In genomic region chr2:222860740-222861410, GRCh38 we compare ENCODE assay signal across 8 cellular contexts. TPM values are rescaled to one million over a fixed set of nuclear protein-coding genes. Genes with fewer than 3 reads are reported as not detected.
A peak's percentile ranks its signal among the peaks of the same experiment; 100 is the strongest.
DNase-seq lines count a peak whose midpoint lies in the region; ATAC-seq and TF ChIP-seq lines count a peak whose summit lies in the region.

Gene ACSL3, plus strand, starts transcription at chr2:222861036. Its CDS starts 47,737 bp downstream, at chr2:222908773.

- POLR2A ChIA-PET in IMR-90 (lab: Charles Lee; ENCODE audit: unreplicated experiment): interaction anchor here (0.6 kb wide), 5 partner anchors 9 to 149 kb away, joined by 3 to 8 read pairs (median 3); no protein-coding TSS in a partner anchor

- peak within 1 kb of the TSS; percentile 75 for H3K4me2 ChIP-seq in IMR-90 (ENCODE audit: low read depth, low read length)

- peak within 1 kb of the TSS; percentile 75 for H3K4ac ChIP-seq in IMR-90 (ENCODE audit: low read depth, low read length)

- H3K4me1 ChIP-seq in IMR-90 (ENCODE audit: control insufficient read depth, insufficient read depth, low read length) (peaks cover 10% of the 10 kb centered on the region), mucosa of descending colon (ENCODE audit: low read depth) (peaks cover 21% of the 10 kb centered on the region)

- H3K27me3 ChIP-seq in IMR-90 (ENCODE audit: control insufficient read depth, insufficient read depth, low read length): no peaks in the 10 kb centered on the region

- 0% methylated on average over 65 of the region's 99 CpGs; no CpG with 5 or more reads in 1 of the 2 experiments for WGBS in IMR-90 (ENCODE audit: extremely low coverage in 2 of 2, insufficient read length in 1 of 2), 2 experiments

- peak within 1 kb of the TSS; percentile 76 for H3K18ac ChIP-seq in IMR-90 (ENCODE audit: low read depth, low read length)

- TF ChIP-seq CTCF in IMR-90 (conservative IDR thresholded peaks at IDR 0.05; ENCODE audit: low read depth, low read length): 0 out of 2 replicates have a peak, but pooled peaks have one; percentile 7
- TF ChIP-seq CTCF in epithelial cell of esophagus (IDR thresholded peaks at IDR 0.05; ENCODE audit: insufficient read depth, low read depth, low read length, missing control alignments): no peak
- TF ChIP-seq CTCF in mucosa of descending colon (IDR thresholded peaks at IDR 0.05): no peak

- H3K4me3 ChIP-seq in IMR-90 (ENCODE audit: insufficient read depth, low read depth, low read length) (peak within 1 kb of the TSS; percentile 98), epithelial cell of esophagus (ENCODE audit: low read length) (peak within 1 kb of the TSS; percentile 92), mucosa of descending colon (peak within 1 kb of the TSS; percentile 94)

- H3K79me1 ChIP-seq in IMR-90 (ENCODE audit: low read depth in 1 of 2, low read length in 2 of 2): peaks cover 0 to 40% of the 10 kb centered on the region in 2 experiments; a peak in 2 of 4 replicates

- H2AFZ ChIP-seq in IMR-90 (replicated peaks; ENCODE audit: low read length, poor library complexity): peak within 1 kb of the TSS; percentile 95

- peak within 1 kb of the TSS; percentile 89 for H3K23ac ChIP-seq in IMR-90 (ENCODE audit: low read depth, low read length)

- H4K5ac ChIP-seq in IMR-90 (ENCODE audit: low read depth, low read length): 0 out of 2 replicates have a peak within 1 kb of the TSS, but pooled peaks have one; percentile 1

- H3K9me1 ChIP-seq in IMR-90 (ENCODE audit: insufficient read depth, low read length): peaks cover 8% of the 10 kb centered on the region

- no TSS peak for BruUV-seq in IMR-90 (replicated peaks; lab: Mats Ljungman, UMichigan)

- H2BK15ac ChIP-seq in IMR-90 (ENCODE audit: low read depth, low read length): peak within 1 kb of the TSS; percentile 83; the same call in 2 of the 3 replicates

- no peak; the same call in 1 of the 2 replicates for TF ChIP-seq RAD21 in IMR-90 (IDR thresholded peaks at IDR 0.05; ENCODE audit: low read length)

- DNase-seq in DMS 273 (lab: John Stamatoyannopoulos, UW; ENCODE audit: unreplicated experiment) (peak; percentile 98), IMR-90 (peak; percentile 89), OCI-M2 (lab: John Stamatoyannopoulos, UW; ENCODE audit: unreplicated experiment) (peak; percentile 54), activated T-cell treated with anti-CD3 and anti-CD28 coated beads for 4 hours (peak; percentile 83), epithelial cell of esophagus (ENCODE audit: low read depth) (peak; percentile 96), mucosa of descending colon (peak; percentile 97 to 98 (median 98))
- DNase-seq in stimulated activated CD8-positive, alpha-beta memory T cell treated with anti-CD3 and anti-CD28 coated beads, Interleukin-4, amount 100 ng/mL, for 1 hour (ENCODE audit: low read depth in 2 of 2, low spot score in 1 of 2): peak; percentile 80 to 81

- dilution Hi-C loops in IMR-90 (cut with HindIII; ENCODE audit: low sequenced_read_pairs, unreplicated experiment): no loop called here

- H3K9me3 ChIP-seq in IMR-90 (ENCODE audit: control insufficient read depth, insufficient read depth, low read length) (no peaks in the 10 kb centered on the region), mucosa of descending colon (no peaks in the 10 kb centered on the region)

- H3K36me3 ChIP-seq in IMR-90 (ENCODE audit: control insufficient read depth, insufficient read depth, low read length) (no peaks in the 10 kb centered on the region), mucosa of descending colon (ENCODE audit: low read depth) (no peaks in the 10 kb centered on the region)

- H3K27ac ChIP-seq in IMR-90 (ENCODE audit: insufficient read depth, low read length): peak within 1 kb of the TSS; percentile 94

- H3K56ac ChIP-seq in IMR-90 (ENCODE audit: extremely low read depth, insufficient read depth, low read length): peak within 1 kb of the TSS; percentile 60

- ATAC-seq in GM21526 (IDR thresholded peaks at IDR 0.05; ENCODE audit: low FRiP score, unreplicated experiment): peak; percentile 98
- peak; percentile 97 for ATAC-seq in IMR-90 (ENCODE audit: low read depth)
- ATAC-seq in mucosa of descending colon: peak; percentile 98

- H4K20me1 ChIP-seq in IMR-90 (ENCODE audit: insufficient read depth, low read length): peaks cover 44% of the 10 kb centered on the region

- peak within 1 kb of the TSS; percentile 20; the same call in 1 of the 2 replicates for H2BK20ac ChIP-seq in IMR-90 (ENCODE audit: low read depth, low read length)

- H3K14ac ChIP-seq in IMR-90 (replicated peaks; ENCODE audit: low read depth, low read length): peak within 1 kb of the TSS; percentile 95

- H4K91ac ChIP-seq in IMR-90 (ENCODE audit: insufficient read depth, low read depth, low read length): peak within 1 kb of the TSS; percentile 64; the same call in 1 of the 2 replicates

- peak within 1 kb of the TSS; percentile 95 for H2AK9ac ChIP-seq in IMR-90 (replicated peaks; ENCODE audit: low read depth, low read length, poor library complexity)

- peak within 1 kb of the TSS; percentile 39 for H2BK120ac ChIP-seq in IMR-90 (ENCODE audit: low read depth, low read length)

- H2AK5ac ChIP-seq in IMR-90 (ENCODE audit: low read depth, low read length): peak within 1 kb of the TSS; percentile 85

- H3K9ac ChIP-seq in IMR-90 (ENCODE audit: low read depth, low read length): peak within 1 kb of the TSS; percentile 97

- CTCF ChIA-PET in IMR-90 (lab: Yijun Ruan, JAX): interaction anchor here (0.8 to 2.4 kb wide), 8 partner anchors 17 to 170 kb away, joined by 3 to 15 read pairs (median 6); no protein-coding TSS in a partner anchor

- intact Hi-C loops in IMR-90 (cut with micrococcal nuclease) (loop anchor here (1.0 to 5.0 kb wide), 4 partner anchors 17 to 169 kb away; no protein-coding TSS in a partner anchor), mucosa of descending colon (cut with DNase I, micrococcal nuclease) (no loop called here)

- H4K8ac ChIP-seq in IMR-90 (ENCODE audit: low read depth in 2 of 2, low read length in 2 of 2): peak within 1 kb of the TSS; percentile 23 to 39; a peak in 2 of 4 replicates

- in situ Hi-C loops in IMR-90 (cut with MboI; ENCODE audit: low sequenced_read_pairs): loop anchor here (5.0 kb wide), 1 partner anchor 154 kb away; no protein-coding TSS in a partner anchor

- TF ChIP-seq POLR2A in IMR-90 (IDR thresholded peaks at IDR 0.05; ENCODE audit: low read depth, low read length): peak; percentile 98

- H2BK5ac ChIP-seq in IMR-90 (ENCODE audit: low read depth, low read length, poor library complexity, severe bottlenecking): peak within 1 kb of the TSS; percentile 92

TF ChIP-seq in IMR-90, 13 proteins besides CTCF, POLR2A, EP300 and RAD21:
- TF ChIP-seq RFX5 (IDR thresholded peaks at IDR 0.05; ENCODE audit: low read depth, low read length) (no peak), MAFK (IDR thresholded peaks at IDR 0.05; ENCODE audit: low read depth, low read length) (no peak), RCOR1 (IDR thresholded peaks at IDR 0.05; ENCODE audit: insufficient replicate concordance, low read length) (no peak), MAZ (IDR thresholded peaks at IDR 0.05; ENCODE audit: borderline replicate concordance, low read depth, low read length) (peak; percentile 62; the same call in 1 of the 2 replicates), USF2 (IDR thresholded peaks at IDR 0.05; ENCODE audit: low read depth, low read length) (peak; percentile 95), FOS (IDR thresholded peaks at IDR 0.05; ENCODE audit: low read depth, low read length) (no peak), BHLHE40 (IDR thresholded peaks at IDR 0.05; ENCODE audit: low read depth, low read length) (peak; percentile 88), NFE2L2 (IDR thresholded peaks at IDR 0.05; ENCODE audit: low read depth, low read length) (no peak), ELK1 (IDR thresholded peaks at IDR 0.05; ENCODE audit: borderline replicate concordance, low read depth, low read length) (no peak), MXI1 (IDR thresholded peaks at IDR 0.05; ENCODE audit: borderline replicate concordance, low read depth, low read length) (peak; percentile 43; the same call in 1 of the 2 replicates), SMC3 (IDR thresholded peaks at IDR 0.05; ENCODE audit: low read depth, low read length) (no peak)
TF ChIP-seq in IMR-90: peak in this region for 4.

RNA-seq across cellular contexts. Expression of gene ACSL3, which starts in this region (rescaled TPM):
- 84.2 and 96.4 TPM in 2 replicates for total RNA-seq in IMR-90 (2012; rRNA removed)
- polyA plus RNA-seq in IMR-90 (2012; rRNA removed): 29.2 and 31.0 TPM in 2 replicates
- polyA plus RNA-seq in IMR-90 (2012; cell fraction: cytosol; rRNA removed): 15.5 and 19.7 TPM in 2 replicates
- polyA plus RNA-seq in IMR-90 (2012; cell fraction: nucleus; rRNA removed; ENCODE audit: low replicate concordance): 8.8 and 31.8 TPM in 2 replicates
- 100 to 1,000 TPM in 1 of 3 donors, 10 to 100 TPM in 2; 77.2 to 108 (median 93.0) TPM for total RNA-seq in mucosa of descending colon

Comparison
In these comparisons a context has a peak if more than half of its experiments do, and no peak if none do; other contexts are left out.
1. Peak in every context shown above with its lines: DNase-seq, ATAC-seq, H3K4me3 ChIP-seq and H3K27ac ChIP-seq.